Comparison of ENCODE assay signal across 14 cellular contexts in genomic region chr15:65092046-65092770, GRCh38. TPM values are rescaled to one million over a fixed set of nuclear protein-coding genes. Genes with fewer than 3 reads are reported as not detected.
"Had no signal": no experiment of that assay in that cellular context is flagged by ENCODE, and none has a peak within 500 bp of the region (broad histone marks: within the 10 kb centered on the region; RNA-seq: fewer than 3 reads in every experiment).

No MANE protein-coding gene starts in this region.

- H3K4me3 Mint-ChIP-seq: activated CD4-positive, alpha-beta T cell treated with anti-CD3 and anti-CD28 coated beads, Interleukin-2, amount 10 ng/mL, durations not matched to agents 7 days and 5 days; activated T-cell treated with anti-CD3 and anti-CD28 coated beads, Interleukin-2, amount 50 U/mL, for 72 hours; neural crest cell; stimulated activated memory B cell treated with anti-CD40 and anti-IgM and Interleukin-4, amounts not matched to agents 10 μg/mL and 1 μg/mL and 100 μg/mL, for 72 hours; T-helper 2 cell treated with Interferon-gamma antibody and Interleukin-4, amounts not matched to agents 5 μg/mL and 100 μg/mL, for 36 hours had no signal

- ATAC-seq: activated T-cell treated with anti-CD3 and anti-CD28 coated beads, Interleukin-2, amount 50 U/mL, for 72 hours; left lung; stimulated activated memory B cell treated with anti-CD40 and anti-IgM and Interleukin-4, amounts not matched to agents 10 μg/mL and 1 μg/mL and 100 μg/mL, for 72 hours had no signal

- H3K27me3 Mint-ChIP-seq: activated CD4-positive, alpha-beta T cell treated with anti-CD3 and anti-CD28 coated beads, Interleukin-2, amount 10 ng/mL, durations not matched to agents 7 days and 5 days; stimulated activated memory B cell treated with anti-CD40 and anti-IgM and Interleukin-4, amounts not matched to agents 10 μg/mL and 1 μg/mL and 100 μg/mL, for 72 hours had no signal

- H3K27me3 ChIP-seq: dorsolateral prefrontal cortex, left lung, ovary, tibial nerve had no signal

- H3K4me3 ChIP-seq: dorsolateral prefrontal cortex, left lung, ovary, tibial nerve had no signal

- H3K9me3 Mint-ChIP-seq: activated CD4-positive, alpha-beta T cell treated with anti-CD3 and anti-CD28 coated beads, Interleukin-2, amount 10 ng/mL, durations not matched to agents 7 days and 5 days; activated T-cell treated with anti-CD3 and anti-CD28 coated beads, Interleukin-2, amount 50 U/mL, for 72 hours; neural crest cell; stimulated activated memory B cell treated with anti-CD40 and anti-IgM and Interleukin-4, amounts not matched to agents 10 μg/mL and 1 μg/mL and 100 μg/mL, for 72 hours; T-helper 2 cell treated with Interferon-gamma antibody and Interleukin-4, amounts not matched to agents 5 μg/mL and 100 μg/mL, for 36 hours had no signal

- H3K9me3 ChIP-seq: left lung, ovary, tibial nerve had no signal

- H3K4me1 Mint-ChIP-seq: activated CD4-positive, alpha-beta T cell treated with anti-CD3 and anti-CD28 coated beads, Interleukin-2, amount 10 ng/mL, durations not matched to agents 7 days and 5 days; stimulated activated memory B cell treated with anti-CD40 and anti-IgM and Interleukin-4, amounts not matched to agents 10 μg/mL and 1 μg/mL and 100 μg/mL, for 72 hours had no signal

- DNase-seq: activated CD4-positive, alpha-beta T cell treated with anti-CD3 and anti-CD28 coated beads, Interleukin-2, amount 10 ng/mL, durations not matched to agents 7 days and 5 days; activated CD4-positive, CD25-positive, alpha-beta regulatory T cell; activated CD8-positive, alpha-beta memory T cell treated with anti-CD3 and anti-CD28 coated beads, Interleukin-2, amount 50 U/mL, for 48 hours; activated T-cell treated with anti-CD3 and anti-CD28 coated beads, Interleukin-2, amount 50 U/mL, for 72 hours; erythroblast; left lung; mesendoderm had no signal

- H3K36me3 ChIP-seq: ovary had no signal

- H3K27ac ChIP-seq: left lung, ovary had no signal

- H3K27ac Mint-ChIP-seq: activated CD4-positive, alpha-beta T cell treated with anti-CD3 and anti-CD28 coated beads, Interleukin-2, amount 10 ng/mL, durations not matched to agents 7 days and 5 days; stimulated activated memory B cell treated with anti-CD40 and anti-IgM and Interleukin-4, amounts not matched to agents 10 μg/mL and 1 μg/mL and 100 μg/mL, for 72 hours; T-helper 2 cell treated with Interferon-gamma antibody and Interleukin-4, amounts not matched to agents 5 μg/mL and 100 μg/mL, for 36 hours had no signal

RNA-seq across cellular contexts. Expression of gene KBTBD13, which starts 15.7 kb away (rescaled TPM):
- total RNA-seq: activated CD4-positive, alpha-beta T cell treated with anti-CD3 and anti-CD28 coated beads, Interleukin-2, amount 10 ng/mL, durations not matched to agents 7 days and 5 days; activated T-cell treated with anti-CD3 and anti-CD28 coated beads, Interleukin-2, amount 50 U/mL, for 72 hours; astrocyte; neural crest cell; tibial nerve had no signal

RNA-seq across cellular contexts. Expression of gene RASL12, which starts 24.4 kb away (rescaled TPM):
- total RNA-seq: activated CD4-positive, alpha-beta T cell treated with anti-CD3 and anti-CD28 coated beads, Interleukin-2, amount 10 ng/mL, durations not matched to agents 7 days and 5 days; activated T-cell treated with anti-CD3 and anti-CD28 coated beads, Interleukin-2, amount 50 U/mL, for 72 hours had no signal

RNA-seq across cellular contexts. Expression of gene SLC51B, which starts 47.0 kb away (rescaled TPM):
- total RNA-seq: activated CD4-positive, alpha-beta T cell treated with anti-CD3 and anti-CD28 coated beads, Interleukin-2, amount 10 ng/mL, durations not matched to agents 7 days and 5 days; activated T-cell treated with anti-CD3 and anti-CD28 coated beads, Interleukin-2, amount 50 U/mL, for 72 hours; astrocyte; dorsolateral prefrontal cortex; neural crest cell had no signal
